In genomic region chr16:85245307-85246172, GRCh38 we compare ENCODE assay signal across 1 cellular context.
TF ChIP-seq lines count a peak whose summit lies in the region.

No MANE protein-coding gene starts in this region.

TF ChIP-seq in HepG2, 621 proteins besides CTCF, POLR2A, EP300 and RAD21 (continued from another document and continues in another):
- TF ChIP-seq ZHX1 (CRISPR knock-in tag; IDR thresholded peaks at IDR 0.05; ENCODE audit: low read depth), result no peak
- peak; percentile 94 for TF ChIP-seq ZNF740 (CRISPR knock-in tag; IDR thresholded peaks at IDR 0.05)
- TF ChIP-seq ZNF850 (CRISPR knock-in tag; conservative IDR thresholded peaks at IDR 0.05), result no peak
- TF ChIP-seq, protein P1, sequence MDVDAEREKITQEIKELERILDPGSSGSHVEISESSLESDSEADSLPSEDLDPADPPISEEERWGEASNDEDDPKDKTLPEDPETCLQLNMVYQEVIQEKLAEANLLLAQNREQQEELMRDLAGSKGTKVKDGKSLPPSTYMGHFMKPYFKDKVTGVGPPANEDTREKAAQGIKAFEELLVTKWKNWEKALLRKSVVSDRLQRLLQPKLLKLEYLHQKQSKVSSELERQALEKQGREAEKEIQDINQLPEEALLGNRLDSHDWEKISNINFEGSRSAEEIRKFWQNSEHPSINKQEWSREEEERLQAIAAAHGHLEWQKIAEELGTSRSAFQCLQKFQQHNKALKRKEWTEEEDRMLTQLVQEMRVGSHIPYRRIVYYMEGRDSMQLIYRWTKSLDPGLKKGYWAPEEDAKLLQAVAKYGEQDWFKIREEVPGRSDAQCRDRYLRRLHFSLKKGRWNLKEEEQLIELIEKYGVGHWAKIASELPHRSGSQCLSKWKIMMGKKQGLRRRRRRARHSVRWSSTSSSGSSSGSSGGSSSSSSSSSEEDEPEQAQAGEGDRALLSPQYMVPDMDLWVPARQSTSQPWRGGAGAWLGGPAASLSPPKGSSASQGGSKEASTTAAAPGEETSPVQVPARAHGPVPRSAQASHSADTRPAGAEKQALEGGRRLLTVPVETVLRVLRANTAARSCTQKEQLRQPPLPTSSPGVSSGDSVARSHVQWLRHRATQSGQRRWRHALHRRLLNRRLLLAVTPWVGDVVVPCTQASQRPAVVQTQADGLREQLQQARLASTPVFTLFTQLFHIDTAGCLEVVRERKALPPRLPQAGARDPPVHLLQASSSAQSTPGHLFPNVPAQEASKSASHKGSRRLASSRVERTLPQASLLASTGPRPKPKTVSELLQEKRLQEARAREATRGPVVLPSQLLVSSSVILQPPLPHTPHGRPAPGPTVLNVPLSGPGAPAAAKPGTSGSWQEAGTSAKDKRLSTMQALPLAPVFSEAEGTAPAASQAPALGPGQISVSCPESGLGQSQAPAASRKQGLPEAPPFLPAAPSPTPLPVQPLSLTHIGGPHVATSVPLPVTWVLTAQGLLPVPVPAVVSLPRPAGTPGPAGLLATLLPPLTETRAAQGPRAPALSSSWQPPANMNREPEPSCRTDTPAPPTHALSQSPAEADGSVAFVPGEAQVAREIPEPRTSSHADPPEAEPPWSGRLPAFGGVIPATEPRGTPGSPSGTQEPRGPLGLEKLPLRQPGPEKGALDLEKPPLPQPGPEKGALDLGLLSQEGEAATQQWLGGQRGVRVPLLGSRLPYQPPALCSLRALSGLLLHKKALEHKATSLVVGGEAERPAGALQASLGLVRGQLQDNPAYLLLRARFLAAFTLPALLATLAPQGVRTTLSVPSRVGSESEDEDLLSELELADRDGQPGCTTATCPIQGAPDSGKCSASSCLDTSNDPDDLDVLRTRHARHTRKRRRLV (CRISPR knock-in tag; IDR thresholded peaks at IDR 0.05), result no peak
- TF ChIP-seq BHLHE40 (IDR thresholded peaks at IDR 0.05; ENCODE audit: low read length), result no peak
- no peak for TF ChIP-seq RBM39 (IDR thresholded peaks at IDR 0.05; ENCODE audit: low read depth, low read length, poor library complexity, severe bottlenecking)
- TF ChIP-seq PHB2 (IDR thresholded peaks at IDR 0.05; ENCODE audit: partially characterized antibody), result no peak
- TF ChIP-seq, protein P2, sequence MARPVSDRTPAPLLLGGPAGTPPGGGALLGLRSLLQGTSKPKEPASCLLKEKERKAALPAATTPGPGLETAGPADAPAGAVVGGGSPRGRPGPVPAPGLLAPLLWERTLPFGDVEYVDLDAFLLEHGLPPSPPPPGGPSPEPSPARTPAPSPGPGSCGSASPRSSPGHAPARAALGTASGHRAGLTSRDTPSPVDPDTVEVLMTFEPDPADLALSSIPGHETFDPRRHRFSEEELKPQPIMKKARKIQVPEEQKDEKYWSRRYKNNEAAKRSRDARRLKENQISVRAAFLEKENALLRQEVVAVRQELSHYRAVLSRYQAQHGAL (CRISPR knock-in tag; IDR thresholded peaks at IDR 0.05; ENCODE audit: not compliant biosample characterization), result no peak
- TF ChIP-seq TBX3 (IDR thresholded peaks at IDR 0.05; ENCODE audit: borderline replicate concordance), result peak; percentile 13; the same call in 1 of the 2 replicates
- no peak for TF ChIP-seq BCLAF1 (IDR thresholded peaks at IDR 0.05)
- peak; percentile 68 for TF ChIP-seq STAG1 (CRISPR knock-in tag; IDR thresholded peaks at IDR 0.05)
- TF ChIP-seq, protein P3, sequence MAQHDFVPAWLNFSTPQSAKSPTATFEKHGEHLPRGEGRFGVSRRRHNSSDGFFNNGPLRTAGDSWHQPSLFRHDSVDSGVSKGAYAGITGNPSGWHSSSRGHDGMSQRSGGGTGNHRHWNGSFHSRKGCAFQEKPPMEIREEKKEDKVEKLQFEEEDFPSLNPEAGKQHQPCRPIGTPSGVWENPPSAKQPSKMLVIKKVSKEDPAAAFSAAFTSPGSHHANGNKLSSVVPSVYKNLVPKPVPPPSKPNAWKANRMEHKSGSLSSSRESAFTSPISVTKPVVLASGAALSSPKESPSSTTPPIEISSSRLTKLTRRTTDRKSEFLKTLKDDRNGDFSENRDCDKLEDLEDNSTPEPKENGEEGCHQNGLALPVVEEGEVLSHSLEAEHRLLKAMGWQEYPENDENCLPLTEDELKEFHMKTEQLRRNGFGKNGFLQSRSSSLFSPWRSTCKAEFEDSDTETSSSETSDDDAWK (CRISPR knock-in tag; IDR thresholded peaks at IDR 0.05), result no peak
- 0 out of 2 replicates have a peak, but pooled peaks have one; percentile 25 for TF ChIP-seq ZNF839 (CRISPR knock-in tag; IDR thresholded peaks at IDR 0.05; ENCODE audit: borderline replicate concordance)
- no peak for TF ChIP-seq MLX (CRISPR knock-in tag; IDR thresholded peaks at IDR 0.05)
- 0 out of 2 replicates have a peak, but pooled peaks have one; percentile 41 for TF ChIP-seq ZBTB3 (CRISPR knock-in tag; IDR thresholded peaks at IDR 0.05; ENCODE audit: borderline replicate concordance, low read depth)
- no peak for TF ChIP-seq MEIS2 (CRISPR knock-in tag; IDR thresholded peaks at IDR 0.05)
- no peak for TF ChIP-seq ZNF225 (CRISPR knock-in tag; IDR thresholded peaks at IDR 0.05)
- TF ChIP-seq ZMYM3 (CRISPR knock-in tag; IDR thresholded peaks at IDR 0.05), result no peak
- TF ChIP-seq ZNF292 (CRISPR knock-in tag; IDR thresholded peaks at IDR 0.05; ENCODE audit: borderline replicate concordance, low read depth), result peak; percentile 19; the same call in 1 of the 2 replicates
- TF ChIP-seq THYN1 (CRISPR knock-in tag; IDR thresholded peaks at IDR 0.05; ENCODE audit: borderline replicate concordance, low read depth), result no peak
- no peak for TF ChIP-seq ZKSCAN8 (CRISPR knock-in tag; IDR thresholded peaks at IDR 0.05; ENCODE audit: borderline replicate concordance)
- peak; percentile 76 for TF ChIP-seq SMC3 (IDR thresholded peaks at IDR 0.05; ENCODE audit: low read length)
- TF ChIP-seq TRIM24 (CRISPR knock-in tag; IDR thresholded peaks at IDR 0.05), result no peak
- TF ChIP-seq, protein P4, sequence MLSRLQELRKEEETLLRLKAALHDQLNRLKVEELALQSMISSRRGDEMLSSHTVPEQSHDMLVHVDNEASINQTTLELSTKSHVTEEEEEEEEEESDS (CRISPR knock-in tag; IDR thresholded peaks at IDR 0.05; ENCODE audit: borderline replicate concordance), result no peak
- no peak for TF ChIP-seq ZNF782 (CRISPR knock-in tag; IDR thresholded peaks at IDR 0.05; ENCODE audit: borderline replicate concordance)
- no peak for TF ChIP-seq GLI4 (CRISPR knock-in tag; IDR thresholded peaks at IDR 0.05; ENCODE audit: borderline replicate concordance)
- TF ChIP-seq ELF4 (CRISPR knock-in tag; IDR thresholded peaks at IDR 0.05; ENCODE audit: borderline replicate concordance), result no peak
- TF ChIP-seq ZNF274 (CRISPR knock-in tag; IDR thresholded peaks at IDR 0.05), result 0 out of 2 replicates have a peak, but pooled peaks have one; percentile 18
- no peak for TF ChIP-seq XBP1 (CRISPR knock-in tag; IDR thresholded peaks at IDR 0.05)
- no peak for TF ChIP-seq MED13 (CRISPR knock-in tag; IDR thresholded peaks at IDR 0.05)
- peak; percentile 30; the same call in 1 of the 2 replicates for TF ChIP-seq SMAD1 (CRISPR knock-in tag; IDR thresholded peaks at IDR 0.05; ENCODE audit: borderline replicate concordance, low read depth)
- TF ChIP-seq SMAD9 (CRISPR knock-in tag; IDR thresholded peaks at IDR 0.05), result no peak
- no peak for TF ChIP-seq TSC22D2 (CRISPR knock-in tag; IDR thresholded peaks at IDR 0.05; ENCODE audit: borderline replicate concordance)
- TF ChIP-seq ZNF674 (CRISPR knock-in tag; IDR thresholded peaks at IDR 0.05; ENCODE audit: low read depth), result no peak
- TF ChIP-seq, protein P5, sequence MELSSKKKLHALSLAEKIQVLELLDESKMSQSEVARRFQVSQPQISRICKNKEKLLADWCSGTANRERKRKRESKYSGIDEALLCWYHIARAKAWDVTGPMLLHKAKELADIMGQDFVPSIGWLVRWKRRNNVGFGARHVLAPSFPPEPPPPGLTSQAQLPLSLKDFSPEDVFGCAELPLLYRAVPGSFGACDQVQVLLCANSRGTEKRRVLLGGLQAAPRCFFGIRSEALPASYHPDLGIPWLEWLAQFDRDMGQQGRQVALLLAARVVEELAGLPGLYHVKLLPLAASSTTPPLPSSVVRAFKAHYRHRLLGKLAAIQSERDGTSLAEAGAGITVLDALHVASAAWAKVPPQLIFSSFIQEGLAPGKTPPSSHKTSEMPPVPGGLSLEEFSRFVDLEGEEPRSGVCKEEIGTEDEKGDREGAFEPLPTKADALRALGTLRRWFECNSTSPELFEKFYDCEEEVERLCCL (CRISPR knock-in tag; IDR thresholded peaks at IDR 0.05; ENCODE audit: borderline replicate concordance), result no peak
- no peak for TF ChIP-seq KDM5B (CRISPR knock-in tag; IDR thresholded peaks at IDR 0.05; ENCODE audit: borderline replicate concordance)
- TF ChIP-seq, protein P6, sequence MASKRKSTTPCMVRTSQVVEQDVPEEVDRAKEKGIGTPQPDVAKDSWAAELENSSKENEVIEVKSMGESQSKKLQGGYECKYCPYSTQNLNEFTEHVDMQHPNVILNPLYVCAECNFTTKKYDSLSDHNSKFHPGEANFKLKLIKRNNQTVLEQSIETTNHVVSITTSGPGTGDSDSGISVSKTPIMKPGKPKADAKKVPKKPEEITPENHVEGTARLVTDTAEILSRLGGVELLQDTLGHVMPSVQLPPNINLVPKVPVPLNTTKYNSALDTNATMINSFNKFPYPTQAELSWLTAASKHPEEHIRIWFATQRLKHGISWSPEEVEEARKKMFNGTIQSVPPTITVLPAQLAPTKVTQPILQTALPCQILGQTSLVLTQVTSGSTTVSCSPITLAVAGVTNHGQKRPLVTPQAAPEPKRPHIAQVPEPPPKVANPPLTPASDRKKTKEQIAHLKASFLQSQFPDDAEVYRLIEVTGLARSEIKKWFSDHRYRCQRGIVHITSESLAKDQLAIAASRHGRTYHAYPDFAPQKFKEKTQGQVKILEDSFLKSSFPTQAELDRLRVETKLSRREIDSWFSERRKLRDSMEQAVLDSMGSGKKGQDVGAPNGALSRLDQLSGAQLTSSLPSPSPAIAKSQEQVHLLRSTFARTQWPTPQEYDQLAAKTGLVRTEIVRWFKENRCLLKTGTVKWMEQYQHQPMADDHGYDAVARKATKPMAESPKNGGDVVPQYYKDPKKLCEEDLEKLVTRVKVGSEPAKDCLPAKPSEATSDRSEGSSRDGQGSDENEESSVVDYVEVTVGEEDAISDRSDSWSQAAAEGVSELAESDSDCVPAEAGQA (IDR thresholded peaks at IDR 0.05; ENCODE audit: low read depth), result no peak
- TF ChIP-seq, protein P6 (CRISPR knock-in tag; IDR thresholded peaks at IDR 0.05; ENCODE audit: borderline replicate concordance), result no peak
- TF ChIP-seq SNAI1 (CRISPR knock-in tag; IDR thresholded peaks at IDR 0.05; ENCODE audit: borderline replicate concordance), result no peak
- no peak for TF ChIP-seq HNRNPK (IDR thresholded peaks at IDR 0.05; ENCODE audit: low read depth, low read length, poor library complexity, severe bottlenecking)
